8 cellular contexts compared by ENCODE assay signal in the genomic region with DNA sequence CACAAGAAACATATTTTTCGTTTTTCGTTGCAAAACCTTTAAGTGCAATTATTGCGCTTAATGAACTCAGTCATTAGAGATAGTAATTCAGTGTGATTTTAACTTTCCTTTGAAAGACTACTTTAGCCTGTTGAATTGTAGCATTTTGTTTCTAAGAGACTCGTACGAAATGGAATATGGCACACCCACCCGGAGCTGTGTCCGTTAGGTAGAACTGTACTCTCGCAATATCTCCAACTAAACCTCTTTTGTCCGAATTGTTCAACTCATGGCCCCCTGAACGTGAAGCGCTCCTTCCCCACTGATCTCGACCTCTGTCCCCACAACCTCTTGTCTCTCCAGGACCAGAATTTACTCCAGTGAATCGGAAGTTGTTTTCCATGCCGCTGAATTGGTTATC. TPM values are rescaled to one million over a fixed set of nuclear protein-coding genes. Genes with fewer than 3 reads are reported as not detected.
DNase-seq lines count a peak whose midpoint lies in the region; ATAC-seq, FAIRE-seq and TF ChIP-seq lines count a peak whose summit lies in the region.

No MANE protein-coding gene starts in this region.

- FAIRE-seq in bronchial epithelial cell (lab: Jason Lieb, UNC): no peak
- FAIRE-seq in kidney (lab: Jason Lieb, UNC): no peak

- POLR2A ChIA-PET in RWPE1 (lab: Yijun Ruan, JAX; ENCODE audit: low non-redundant PET): interaction anchor here (1.0 kb wide), 1 partner anchor 157 kb away, joined by 3 read pairs; the partner anchor contains the start of gene PPM1A

- H3K9me3 Mint-ChIP-seq in stimulated activated effector memory CD8-positive, alpha-beta T cell treated with anti-CD3 and anti-CD28 coated beads, Interleukin-12 subunit alpha, Interleukin-12 subunit beta, amount 100 ng/mL, for 72 hours: no peaks in the 10 kb centered on the region

- H3K4me3 Mint-ChIP-seq in stimulated activated effector memory CD8-positive, alpha-beta T cell treated with anti-CD3 and anti-CD28 coated beads, Interleukin-12 subunit alpha, Interleukin-12 subunit beta, amount 100 ng/mL, for 72 hours: peak overlapping the region; percentile 84

- H3K27ac ChIP-seq in RWPE1 (peak overlapping the region; percentile 100), kidney (ENCODE audit: low read depth in 2 of 2, low read length in 2 of 2) (peak overlapping the region; percentile 98 to 99)

- peaks cover 9% of the 10 kb centered on the region for H3K4me1 ChIP-seq in BE2C
- peaks cover 12 to 13% of the 10 kb centered on the region in 2 donors for H3K4me1 ChIP-seq in kidney (ENCODE audit: control insufficient read depth in 1 of 2, insufficient read depth in 1 of 2, low read depth in 1 of 2, low read length in 2 of 2)

- no peak for TF ChIP-seq CTCF in BE2C (IDR thresholded peaks at IDR 0.05; ENCODE audit: low read depth, low read length)
- no peak for TF ChIP-seq CTCF in RWPE1 (conservative IDR thresholded peaks at IDR 0.05; ENCODE audit: low read depth)
- no peak for TF ChIP-seq CTCF in bronchial epithelial cell (IDR thresholded peaks at IDR 0.05; ENCODE audit: insufficient read depth, low read length, severe bottlenecking)
- TF ChIP-seq CTCF in kidney (IDR thresholded peaks at IDR 0.05; ENCODE audit: borderline replicate concordance, extremely low read depth, insufficient read depth): no peak

- DNase-seq in BE2C (peak; percentile 12), H7 (no peak), RWPE1 (ENCODE audit: low spot score) (peak; percentile 33), bronchial epithelial cell (ENCODE audit: low read depth) (peak; percentile 24), kidney (no peak)
- peak in 1 of 2 donors; percentile 3 for DNase-seq in stimulated activated effector memory CD8-positive, alpha-beta T cell treated with anti-CD3 and anti-CD28 coated beads, Interleukin-12 subunit alpha, Interleukin-12 subunit beta, amount 100 ng/mL, for 72 hours (ENCODE audit: low spot score in 2 of 2)

- no peak for ATAC-seq in stimulated activated effector memory CD8-positive, alpha-beta T cell treated with anti-CD3 and anti-CD28 coated beads, Interleukin-12 subunit alpha, Interleukin-12 subunit beta, amount 100 ng/mL, for 72 hours
- ATAC-seq in GM19467 (IDR thresholded peaks at IDR 0.05; ENCODE audit: unreplicated experiment) (no peak), GM18520 (IDR thresholded peaks at IDR 0.05; ENCODE audit: unreplicated experiment) (no peak)

- CTCF ChIA-PET in RWPE1 (lab: Yijun Ruan, JAX): no interaction called here

- H3K27me3 ChIP-seq in BE2C (no peaks in the 10 kb centered on the region), H7 (ENCODE audit: control insufficient read depth, insufficient read depth, low read length) (no peaks in the 10 kb centered on the region), bronchial epithelial cell (ENCODE audit: control insufficient read depth, insufficient read depth, low read length) (no peaks in the 10 kb centered on the region)

- intact Hi-C loops in kidney (cut with DNase I): no loop called here

- no peaks in the 10 kb centered on the region for H3K9me3 ChIP-seq in BE2C
- no peaks in the 10 kb centered on the region for H3K9me3 ChIP-seq in kidney (ENCODE audit: control insufficient read depth in 1 of 2, low read length in 2 of 2)

- peak overlapping the region; percentile 87 for H3K9ac ChIP-seq in kidney (ENCODE audit: low read length in 2 of 2)

- H3K36me3 Mint-ChIP-seq in stimulated activated effector memory CD8-positive, alpha-beta T cell treated with anti-CD3 and anti-CD28 coated beads, Interleukin-12 subunit alpha, Interleukin-12 subunit beta, amount 100 ng/mL, for 72 hours: peaks cover 12% of the 10 kb centered on the region

- H3K4me3 ChIP-seq in BE2C (ENCODE audit: low read depth, low read length) (peak overlapping the region; percentile 77), H7 (ENCODE audit: insufficient read depth, low read depth, low read length) (peak overlapping the region; percentile 82), bronchial epithelial cell (ENCODE audit: low read depth, low read length) (peak overlapping the region; percentile 66), kidney (ENCODE audit: low read length in 2 of 2) (peak overlapping the region; percentile 89 to 99)

- H3K36me3 ChIP-seq in BE2C: 0 out of 2 replicates have a peak, but pooled peaks cover 5% of the 10 kb centered on the region
- no peaks in the 10 kb centered on the region for H3K36me3 ChIP-seq in H7 (replicated peaks; ENCODE audit: control insufficient read depth, insufficient read depth, low read length)
- no peaks in the 10 kb centered on the region for H3K36me3 ChIP-seq in bronchial epithelial cell (ENCODE audit: control insufficient read depth, insufficient read depth, low read length)
- H3K36me3 ChIP-seq in kidney (ENCODE audit: control insufficient read depth in 1 of 2, insufficient read depth in 2 of 2, low read length in 2 of 2): no peaks in the 10 kb centered on the region

- H3K4me1 Mint-ChIP-seq in stimulated activated effector memory CD8-positive, alpha-beta T cell treated with anti-CD3 and anti-CD28 coated beads, Interleukin-12 subunit alpha, Interleukin-12 subunit beta, amount 100 ng/mL, for 72 hours: peaks cover 31% of the 10 kb centered on the region

- H3K27ac Mint-ChIP-seq in stimulated activated effector memory CD8-positive, alpha-beta T cell treated with anti-CD3 and anti-CD28 coated beads, Interleukin-12 subunit alpha, Interleukin-12 subunit beta, amount 100 ng/mL, for 72 hours: peak overlapping the region; percentile 90

RNA-seq across cellular contexts. Expression of gene PCNX4, which starts 0.8 kb away (rescaled TPM):
- polyA plus RNA-seq in BE2C (2012; ENCODE audit: insufficient read depth, insufficient read length, low read depth): 38.7 TPM
- 33.9 and 35.5 TPM in 2 replicates for total RNA-seq in H7 (2014; rRNA removed; shearing (Covaris generic))
- total RNA-seq in bronchial epithelial cell (24.7 and 39.8 TPM in 2 replicates), kidney (44.9 TPM)
- 25.1 TPM for polyA plus RNA-seq in kidney (ENCODE audit: insufficient read depth, low read depth, low replicate concordance)

Comparison
In these comparisons a context has a peak if more than half of its experiments do, and no peak if none do; other contexts are left out.
1. DNase-seq: peak in BE2C (single experiment), RWPE1 (single experiment) and bronchial epithelial cell (single experiment); none in H7 (single experiment) and kidney (single experiment).
2. Peak in every context shown above with its lines, with median percentiles within 50 percentile points of each other: H3K4me3 ChIP-seq.